25 cellular contexts compared by ENCODE assay signal in genomic region chr4:87370071-87370470, GRCh38. TPM values are rescaled to one million over a fixed set of nuclear protein-coding genes. Genes with fewer than 3 reads are reported as not detected.
"Had no signal": no experiment of that assay in that cellular context is flagged by ENCODE, and none has a peak within 500 bp of the region (broad histone marks: within the 10 kb centered on the region; RNA-seq: fewer than 3 reads in every experiment).

No MANE protein-coding gene starts in this region.

- H3K27me3 ChIP-seq: adrenal gland, body of pancreas, breast epithelium, SJCRH30 had no signal

- H3K27ac ChIP-seq: adrenal gland, body of pancreas, breast epithelium, KMS-11, SJCRH30, SK-N-MC had no signal

- H3K4me1 ChIP-seq: breast epithelium, SJCRH30 had no signal

- ATAC-seq: activated naive CD4-positive, alpha-beta T cell treated with anti-CD3 and anti-CD28 coated beads, Interleukin-2, amount 50 U/mL, for 72 hours; activated T-cell treated with anti-CD3 and anti-CD28 coated beads, Interleukin-2, amount 50 U/mL, for 4 hours; body of pancreas; Panc1 had no signal

- H3K9me3 ChIP-seq: adrenal gland, body of pancreas, breast epithelium, SJCRH30 had no signal

- H3K4me3 ChIP-seq: adrenal gland, body of pancreas, breast epithelium, SJCRH30, SK-N-MC had no signal

- H3K36me3 ChIP-seq: breast epithelium had no signal

- DNase-seq: activated CD4-positive, alpha-beta memory T cell treated with anti-CD3 and anti-CD28 coated beads for 36 hours; activated CD4-positive, alpha-beta T cell treated with anti-CD3 and anti-CD28 coated beads, Interleukin-2, amount 10 ng/mL, durations not matched to agents 7 days and 5 days; activated CD8-positive, alpha-beta memory T cell treated with anti-CD3 and anti-CD28 coated beads, Interleukin-2, amount 50 U/mL, for 4 hours; activated gamma-delta T cell treated with Interleukin-2 at 50 U/mL for 16 hours; activated naive CD4-positive, alpha-beta T cell treated with anti-CD3 and anti-CD28 coated beads for 36 hours; activated T-cell treated with anti-CD3 and anti-CD28 coated beads for 4 hours; activated T-cell treated with anti-CD3 and anti-CD28 coated beads, Interleukin-2, amount 50 U/mL, for 4 hours; adrenal gland; body of pancreas; NCI-H1048; NCI-H1436 treated with DMSO at 0.1 percent for 48 hours; NCI-H1694 treated with DMSO at 0.1 percent for 48 hours; NCI-H2029; NCI-H345; NCI-H524 treated with DMSO at 0.1 percent for 48 hours; SHP77; SJCRH30 had no signal

RNA-seq across cellular contexts. Expression of gene HSD17B13, which starts 47.4 kb away (rescaled TPM):
- total RNA-seq: activated T-cell treated with anti-CD3 and anti-CD28 coated beads, Interleukin-2, amount 50 U/mL, for 4 hours; activated T-helper 1 cell treated with anti-CD3 and anti-CD28 coated beads, Interleukin-12 subunit alpha, Interleukin-12 subunit beta, Interleukin-2, Interleukin-4 antibody, amounts not matched to agents 30 ng/mL and 10 ng/mL and 1 ng/mL, durations not matched to agents 14 hours and 24 hours and 36 hours; LHCN-M2; RPMI7951; SJCRH30 had no signal
